ENCODE assay signal across 8 cellular contexts in the genomic region with DNA sequence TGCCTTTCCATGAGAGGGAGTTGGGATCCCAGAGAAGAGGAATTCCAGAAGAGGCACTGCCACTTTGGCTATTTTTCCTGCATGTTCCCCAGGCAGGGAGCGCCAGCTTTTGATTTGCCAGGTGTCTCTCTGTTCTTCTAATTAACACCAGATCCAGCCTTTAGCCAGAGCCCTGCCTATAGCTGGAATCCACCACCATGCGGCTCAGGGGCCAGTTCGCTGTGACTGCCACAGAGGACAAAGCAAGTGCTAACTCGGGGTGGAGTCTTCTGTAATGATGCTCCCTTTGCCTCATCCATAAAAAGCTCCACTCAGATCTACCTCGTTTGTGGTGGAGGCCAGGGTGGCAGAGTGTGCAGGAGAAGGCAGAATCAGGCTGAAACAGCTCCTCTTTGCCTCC.
DNase-seq lines count a peak whose midpoint lies in the region; ATAC-seq and TF ChIP-seq lines count a peak whose summit lies in the region.

No MANE protein-coding gene starts in this region.

- H3K9ac ChIP-seq in BLaER1: 0 out of 2 replicates have a peak overlapping the region, but pooled peaks have one; percentile 80

- ATAC-seq in HG03571 (IDR thresholded peaks at IDR 0.05; ENCODE audit: unreplicated experiment) (no peak), HG02885 (IDR thresholded peaks at IDR 0.05; ENCODE audit: poor library complexity, unreplicated experiment) (no peak)

- peaks cover 31% of the 10 kb centered on the region for H3K27me3 ChIP-seq in BLaER1

- H3K36me3 ChIP-seq in BLaER1: no peaks in the 10 kb centered on the region

- peaks cover 4% of the 10 kb centered on the region for H3K27me3 Mint-ChIP-seq in nephron (ENCODE audit: low read depth)

- TF ChIP-seq CTCF in coronary artery (IDR thresholded peaks at IDR 0.05) (no peak), nephron (IDR thresholded peaks at IDR 0.05; ENCODE audit: unreplicated experiment in 3 of 3) (no peak)

- no peaks in the 10 kb centered on the region for H3K9me3 ChIP-seq in BLaER1

- H3K4me2 ChIP-seq in BLaER1: peak overlapping the region; percentile 96

- no peaks in the 10 kb centered on the region for H4K20me1 ChIP-seq in BLaER1

- no peak overlapping the region for H3K27ac ChIP-seq in BLaER1
- H3K27ac ChIP-seq in coronary artery: peak overlapping the region; percentile 94 to 98

- no peaks in the 10 kb centered on the region for H3K36me3 Mint-ChIP-seq in nephron (ENCODE audit: low read depth)

- H3K27ac Mint-ChIP-seq in nephron: peak overlapping the region; percentile 94 to 99 (median 97)

- peak overlapping the region; percentile 69 for H3K4me3 ChIP-seq in BLaER1
- H3K4me3 ChIP-seq in coronary artery: peak overlapping the region; percentile 78

- H3K9me3 Mint-ChIP-seq in nephron: no peaks in the 10 kb centered on the region

- H3K4me1 ChIP-seq in BLaER1: peaks cover 41% of the 10 kb centered on the region

- peaks cover 40% of the 10 kb centered on the region for H3K4me1 Mint-ChIP-seq in nephron

- peak; percentile 78 for DNase-seq in NCI-H146 (lab: John Stamatoyannopoulos, UW)
- DNase-seq in coronary artery (ENCODE audit: low spot score): no peak
- DNase-seq in activated CD8-positive, alpha-beta memory T cell treated with anti-CD3 and anti-CD28 coated beads, Interleukin-2, amount 50 U/mL, for 48 hours: no peak
- no peak for DNase-seq in NK-92 treated with Interleukin-12 subunit alpha and Interleukin-12 subunit beta, amount 100 ng/mL, for 24 hours (lab: John Stamatoyannopoulos, UW)

- H3K4me3 Mint-ChIP-seq in nephron: peak overlapping the region; percentile 47 to 80 (median 73)
